In the genomic region with DNA sequence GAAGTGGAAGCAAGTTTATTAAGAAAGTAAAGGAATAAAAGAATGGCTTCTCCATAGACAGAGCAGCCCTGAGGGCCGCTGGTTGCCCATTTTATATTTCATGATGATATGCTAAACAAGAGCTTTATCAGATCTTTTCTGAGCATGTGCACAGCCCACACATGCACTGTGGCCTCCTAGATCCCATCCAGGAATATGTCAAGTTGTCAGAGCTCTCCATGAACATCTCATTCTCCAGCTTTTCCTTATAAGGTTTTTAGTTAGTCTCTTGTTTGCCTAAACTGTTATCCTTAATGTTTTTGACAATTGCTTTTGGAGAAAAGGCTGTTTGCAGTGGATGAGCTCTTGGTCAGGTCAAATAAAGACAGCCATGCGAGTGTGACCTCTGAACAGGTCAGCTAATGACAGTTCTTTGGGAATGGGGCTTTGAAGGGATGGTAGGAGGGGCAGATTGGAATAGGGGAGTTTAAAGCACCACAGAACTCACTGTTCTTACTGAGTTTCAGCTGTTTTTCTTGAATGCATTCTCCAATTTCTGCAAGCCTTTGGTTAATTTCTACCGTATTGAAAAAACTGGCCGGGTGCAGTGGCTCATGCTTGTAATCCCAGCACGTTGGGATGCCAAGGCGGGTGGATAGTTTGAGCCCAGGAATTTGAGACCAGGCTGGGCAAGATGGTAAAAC, we compare ENCODE assay signal across 18 cellular contexts.
DNase-seq lines count a peak whose midpoint lies in the region; ATAC-seq and TF ChIP-seq lines count a peak whose summit lies in the region.
"Had no signal": no experiment of that assay in that cellular context is flagged by ENCODE, and none has a peak within 500 bp of the region (broad histone marks: within the 10 kb centered on the region; RNA-seq: fewer than 3 reads in every experiment).

No MANE protein-coding gene starts in this region.

- peak overlapping the region; percentile 85 for H3K27ac Mint-ChIP-seq in mesothelial cell of epicardium

- H3K36me3 ChIP-seq in left ventricle myocardium inferior, result peaks cover 37% of the 10 kb centered on the region
- peaks cover 16 to 87% (median 42%) of the 10 kb centered on the region in 4 donors for H3K36me3 ChIP-seq in upper lobe of left lung

- H3K4me3 Mint-ChIP-seq in mesothelial cell of epicardium, result no peak overlapping the region
- H3K4me3 Mint-ChIP-seq: T-cell had no signal

- H3K4me3 ChIP-seq in left ventricle myocardium inferior (no peak overlapping the region), upper lobe of left lung (no peak overlapping the region)
- H3K4me3 ChIP-seq: BLaER1 treated with 17β-estradiol and CSF1 and Interleukin-3, amounts not matched to agents 10 nM and 100 nM had no signal

- H3K36me3 Mint-ChIP-seq in mesothelial cell of epicardium, result peaks cover 34% of the 10 kb centered on the region

- TF ChIP-seq EP300 in upper lobe of left lung (IDR thresholded peaks at IDR 0.05), result no peak

- TF ChIP-seq CTCF in left ventricle myocardium inferior (IDR thresholded peaks at IDR 0.05; ENCODE audit: borderline replicate concordance), result no peak
- no peak for TF ChIP-seq CTCF in mesothelial cell of epicardium (IDR thresholded peaks at IDR 0.05; ENCODE audit: unreplicated experiment)
- no peak for TF ChIP-seq CTCF in upper lobe of left lung (IDR thresholded peaks at IDR 0.05)

- no peaks in the 10 kb centered on the region for H3K27me3 Mint-ChIP-seq in mesothelial cell of epicardium (ENCODE audit: low read depth)
- H3K27me3 Mint-ChIP-seq: T-cell had no signal

- DNase-seq in left ventricle myocardium inferior (no peak), left ventricle myocardium superior (no peak), mesothelial cell of epicardium (ENCODE audit: low spot score in 2 of 2, unreplicated experiment in 2 of 2) (no peak), upper lobe of left lung (no peak), NCI-H2107 (lab: John Stamatoyannopoulos, UW) (no peak)
- DNase-seq in stimulated activated CD4-positive, alpha-beta T cell treated with anti-CD3 and anti-CD28 coated beads, Interleukin-1b, Interleukin-23, amount 100 ng/mL, for 48 hours, result no peak
- DNase-seq: activated CD4-positive, alpha-beta T cell treated with anti-CD3 and anti-CD28 coated beads for 48 hours; cortex of kidney; NCI-H1092 treated with DMSO at 0.1 percent for 48 hours; NCI-H2081; NCI-H510A treated with DMSO at 0.1 percent for 48 hours; retina; stimulated activated naive CD4-positive, alpha-beta T cell treated with Interleukin-2 at 50 U/mL for 16 hours; T-cell had no signal

- TF ChIP-seq POLR2A in upper lobe of left lung (IDR thresholded peaks at IDR 0.05), result no peak

- H3K4me1 ChIP-seq in left ventricle myocardium inferior (peaks cover 57% of the 10 kb centered on the region), upper lobe of left lung (peaks cover 9 to 35% (median 22%) of the 10 kb centered on the region in 4 donors)

- H3K4me1 Mint-ChIP-seq in mesothelial cell of epicardium, result peaks cover 23% of the 10 kb centered on the region

- 89 to 91% methylated on average over 6 of the region's 6 CpGs for WGBS in upper lobe of left lung, 2 donors

- H3K27ac ChIP-seq in left ventricle myocardium inferior (replicated peaks), result peak overlapping the region; percentile 60
- H3K27ac ChIP-seq in cingulate gyrus (ENCODE audit: low read depth, low read length), result peak overlapping the region; percentile 56
- peak overlapping the region in 3 of 4 donors; percentile 17 to 65 (median 58) for H3K27ac ChIP-seq in upper lobe of left lung
- H3K27ac ChIP-seq: epithelial cell of prostate had no signal

- H3K9me3 ChIP-seq in left ventricle myocardium inferior (replicated peaks), result no peaks in the 10 kb centered on the region
- no peaks in the 10 kb centered on the region for H3K9me3 ChIP-seq in upper lobe of left lung
- H3K9me3 ChIP-seq: BLaER1 treated with 17β-estradiol and CSF1 and Interleukin-3, amounts not matched to agents 10 nM and 100 nM had no signal

- no peaks in the 10 kb centered on the region for H3K9me3 Mint-ChIP-seq in mesothelial cell of epicardium
- H3K9me3 Mint-ChIP-seq: T-cell had no signal

- H3K27me3 ChIP-seq in left ventricle myocardium inferior (ENCODE audit: low read depth), result no peaks in the 10 kb centered on the region
- no peaks in the 10 kb centered on the region for H3K27me3 ChIP-seq in upper lobe of left lung
- H3K27me3 ChIP-seq: BLaER1 treated with 17β-estradiol and CSF1 and Interleukin-3, amounts not matched to agents 10 nM and 100 nM had no signal

- intact Hi-C loops in left ventricle myocardium inferior (cut with micrococcal nuclease) (no loop called here), left ventricle myocardium superior (cut with micrococcal nuclease) (no loop called here)

- ATAC-seq in left ventricle myocardium superior (no peak), upper lobe of left lung (ENCODE audit: low FRiP score in 2 of 2) (no peak), HG02840 (IDR thresholded peaks at IDR 0.05; ENCODE audit: low FRiP score, unreplicated experiment) (no peak)
- ATAC-seq: T-cell had no signal
